16 cellular contexts compared by ENCODE assay signal in the genomic region with DNA sequence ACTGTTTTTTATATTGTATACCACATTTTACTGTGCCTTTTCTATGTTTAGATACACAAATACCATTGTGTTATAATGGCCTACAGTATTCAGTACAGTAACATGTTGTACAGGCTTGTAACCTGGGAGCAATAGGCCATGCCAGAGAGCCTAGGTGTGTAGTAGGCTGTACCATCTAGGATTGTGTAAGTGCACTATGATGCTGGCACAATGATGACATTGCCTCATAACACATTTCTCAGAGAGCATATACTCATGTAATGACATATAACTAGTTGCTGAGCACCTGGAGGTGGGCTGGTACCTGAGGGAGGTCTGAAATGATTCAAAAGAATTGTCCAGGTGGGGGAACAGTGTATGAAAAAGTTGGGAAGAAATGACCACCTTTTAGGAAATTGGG. TPM values are rescaled to one million over a fixed set of nuclear protein-coding genes. Genes with fewer than 3 reads are reported as not detected.
DNase-seq lines count a peak whose midpoint lies in the region; ATAC-seq and TF ChIP-seq lines count a peak whose summit lies in the region.
"Had no signal": no experiment of that assay in that cellular context is flagged by ENCODE, and none has a peak within 500 bp of the region (broad histone marks: within the 10 kb centered on the region; RNA-seq: fewer than 3 reads in every experiment).

No MANE protein-coding gene starts in this region.

- ATAC-seq in activated naive CD8-positive, alpha-beta T cell treated with anti-CD3 and anti-CD28 coated beads, Interleukin-2, amount 50 U/mL, for 24 hours: no peak
- ATAC-seq in mucosa of descending colon (peak; percentile 37), upper lobe of right lung (peak; percentile 5), GM19324 (IDR thresholded peaks at IDR 0.05; ENCODE audit: low FRiP score, unreplicated experiment) (no peak), GM21619 (IDR thresholded peaks at IDR 0.05; ENCODE audit: unreplicated experiment) (no peak)
- ATAC-seq: psoas muscle had no signal

- peak overlapping the region; percentile 88 for H3K27ac Mint-ChIP-seq in activated naive CD4-positive, alpha-beta T cell treated with anti-CD3 and anti-CD28 coated beads, Interleukin-2, amount 50 U/mL, for 24 hours
- peak overlapping the region; percentile 96 for H3K27ac Mint-ChIP-seq in activated naive CD8-positive, alpha-beta T cell treated with anti-CD3 and anti-CD28 coated beads, Interleukin-2, amount 50 U/mL, for 24 hours

- H3K27me3 ChIP-seq in upper lobe of right lung: no peaks in the 10 kb centered on the region
- H3K27me3 ChIP-seq: left lung had no signal

- H3K27me3 Mint-ChIP-seq in activated naive CD4-positive, alpha-beta T cell treated with anti-CD3 and anti-CD28 coated beads, Interleukin-2, amount 50 U/mL, for 24 hours: no peaks in the 10 kb centered on the region
- no peaks in the 10 kb centered on the region for H3K27me3 Mint-ChIP-seq in activated naive CD8-positive, alpha-beta T cell treated with anti-CD3 and anti-CD28 coated beads, Interleukin-2, amount 50 U/mL, for 24 hours

- peaks cover 13% of the 10 kb centered on the region for H3K36me3 Mint-ChIP-seq in activated naive CD4-positive, alpha-beta T cell treated with anti-CD3 and anti-CD28 coated beads, Interleukin-2, amount 50 U/mL, for 24 hours
- H3K36me3 Mint-ChIP-seq in activated naive CD8-positive, alpha-beta T cell treated with anti-CD3 and anti-CD28 coated beads, Interleukin-2, amount 50 U/mL, for 24 hours (ENCODE audit: low read depth): peaks cover 30% of the 10 kb centered on the region

- no peaks in the 10 kb centered on the region for H3K9me3 Mint-ChIP-seq in activated naive CD4-positive, alpha-beta T cell treated with anti-CD3 and anti-CD28 coated beads, Interleukin-2, amount 50 U/mL, for 24 hours
- peaks cover 10% of the 10 kb centered on the region for H3K9me3 Mint-ChIP-seq in activated naive CD8-positive, alpha-beta T cell treated with anti-CD3 and anti-CD28 coated beads, Interleukin-2, amount 50 U/mL, for 24 hours

- peaks cover 79% of the 10 kb centered on the region for H3K4me1 Mint-ChIP-seq in activated naive CD4-positive, alpha-beta T cell treated with anti-CD3 and anti-CD28 coated beads, Interleukin-2, amount 50 U/mL, for 24 hours
- peaks cover 62% of the 10 kb centered on the region for H3K4me1 Mint-ChIP-seq in activated naive CD8-positive, alpha-beta T cell treated with anti-CD3 and anti-CD28 coated beads, Interleukin-2, amount 50 U/mL, for 24 hours

- intact Hi-C loops in mucosa of descending colon (cut with DNase I, micrococcal nuclease): no loop called here
- intact Hi-C loops in upper lobe of right lung (cut with DNase I): no loop called here

- H3K4me3 ChIP-seq in mucosa of descending colon: no peak overlapping the region
- no peak overlapping the region for H3K4me3 ChIP-seq in upper lobe of right lung
- H3K4me3 ChIP-seq: left lung, PC-9 had no signal

- peak overlapping the region; percentile 90 for H3K27ac ChIP-seq in upper lobe of right lung
- H3K27ac ChIP-seq: PC-9, psoas muscle had no signal

- peaks cover 30% of the 10 kb centered on the region for H3K4me1 ChIP-seq in mucosa of descending colon (ENCODE audit: low read depth)
- H3K4me1 ChIP-seq in upper lobe of right lung: peaks cover 39% of the 10 kb centered on the region

- DNase-seq in activated naive CD4-positive, alpha-beta T cell (lab: John Stamatoyannopoulos, UW): no peak
- no peak for DNase-seq in activated naive CD8-positive, alpha-beta T cell treated with anti-CD3 and anti-CD28 coated beads, Interleukin-2, amount 50 U/mL, for 24 hours
- DNase-seq in mucosa of descending colon (no peak), upper lobe of right lung (no peak), NCI-H2171 (lab: John Stamatoyannopoulos, UW) (no peak)
- DNase-seq: GDM1; GOT3; left lung; NCI-H774; PC-9; psoas muscle; stimulated activated CD4-positive, alpha-beta T cell treated with anti-CD3 and anti-CD28 coated beads, Interleukin-12 subunit alpha, Interleukin-12 subunit beta, amount 100 ng/mL, for 4 hours; stimulated activated naive CD4-positive, alpha-beta T cell treated with Interleukin-2 at 50 U/mL for 16 hours had no signal

- H3K36me3 ChIP-seq in mucosa of descending colon (ENCODE audit: low read depth) (no peaks in the 10 kb centered on the region), upper lobe of right lung (no peaks in the 10 kb centered on the region)
- H3K36me3 ChIP-seq: left lung had no signal

- TF ChIP-seq CTCF in mucosa of descending colon (IDR thresholded peaks at IDR 0.05): no peak
- TF ChIP-seq CTCF in upper lobe of right lung (IDR thresholded peaks at IDR 0.05): no peak

- no peaks in the 10 kb centered on the region for H3K9me3 ChIP-seq in mucosa of descending colon
- no peaks in the 10 kb centered on the region for H3K9me3 ChIP-seq in upper lobe of right lung
- H3K9me3 ChIP-seq: left lung, psoas muscle had no signal

- H3K4me3 Mint-ChIP-seq in activated naive CD4-positive, alpha-beta T cell treated with anti-CD3 and anti-CD28 coated beads, Interleukin-2, amount 50 U/mL, for 24 hours: peak overlapping the region; percentile 89
- peak overlapping the region; percentile 80 for H3K4me3 Mint-ChIP-seq in activated naive CD8-positive, alpha-beta T cell treated with anti-CD3 and anti-CD28 coated beads, Interleukin-2, amount 50 U/mL, for 24 hours

RNA-seq across cellular contexts. Expression of a gene that starts 13.9 kb away (rescaled TPM):
- total RNA-seq in mucosa of descending colon (10 to 100 TPM; 36.9 to 48.0 (median 43.8) TPM), upper lobe of right lung (46.9 TPM)

Comparison
In these comparisons a context has a peak if more than half of its experiments do, and no peak if none do; other contexts are left out.
1. ATAC-seq: peak in mucosa of descending colon (single experiment) and upper lobe of right lung (single experiment); none in activated naive CD8-positive, alpha-beta T cell treated with anti-CD3 and anti-CD28 coated beads, Interleukin-2, amount 50 U/mL, for 24 hours (single experiment), GM19324 (single experiment) and GM21619 (single experiment).